ENCODE assay signal across 25 cellular contexts in genomic region chr17:41467546-41467945, GRCh38. TPM values are rescaled to one million over a fixed set of nuclear protein-coding genes. Genes with fewer than 3 reads are reported as not detected.
"Had no signal": no experiment of that assay in that cellular context is flagged by ENCODE, and none has a peak within 500 bp of the region (broad histone marks: within the 10 kb centered on the region; RNA-seq: fewer than 3 reads in every experiment).

No MANE protein-coding gene starts in this region.

- H3K4me3 ChIP-seq: coronary artery, gastrocnemius medialis, thoracic aorta had no signal

- H3K4me1 ChIP-seq: gastrocnemius medialis had no signal

- DNase-seq: activated CD4-positive, alpha-beta T cell treated with anti-CD3 and anti-CD28 coated beads for 4 hours; activated CD4-positive, alpha-beta T cell treated with anti-CD3 and anti-CD28 coated beads, Interleukin-2, amount 50 U/mL, for 48 hours; activated CD4-positive, CD25-positive, alpha-beta regulatory T cell; activated CD8-positive, alpha-beta memory T cell treated with anti-CD3 and anti-CD28 coated beads, Interleukin-2, amount 50 U/mL, for 48 hours; activated naive CD4-positive, alpha-beta T cell treated with Interleukin-2 at 50 U/mL for 16 hours; activated naive CD8-positive, alpha-beta T cell treated with anti-CD3 and anti-CD28 coated beads for 36 hours; activated T-cell treated with anti-CD3 and anti-CD28 coated beads, Interleukin-2, amount 50 U/mL, for 4 hours; cerebellar nuclear complex; gastrocnemius medialis; head of caudate nucleus; hypothalamus; left ventricle myocardium superior; stimulated activated CD4-positive, alpha-beta T cell treated with anti-CD3 and anti-CD28 coated beads, Interleukin-2, amount 100 ng/mL, for 48 hours; stimulated activated naive CD4-positive, alpha-beta T cell; T-helper 17 cell had no signal

- H3K36me3 ChIP-seq: gastrocnemius medialis, neutrophil, thoracic aorta had no signal

- H3K27ac ChIP-seq: coronary artery, epithelial cell of prostate, gastrocnemius medialis, neutrophil, thoracic aorta had no signal

- H3K9me3 ChIP-seq: gastrocnemius medialis, neutrophil, thoracic aorta had no signal

- ATAC-seq: activated T-cell treated with anti-CD3 and anti-CD28 coated beads, Interleukin-2, amount 50 U/mL, for 4 hours; gastrocnemius medialis; left ventricle myocardium superior; sciatic nerve; T-helper 17 cell had no signal

RNA-seq across cellular contexts. Expression of gene KRT32, which starts 0.4 kb away (rescaled TPM):
- total RNA-seq: activated CD8-positive, alpha-beta memory T cell treated with anti-CD3 and anti-CD28 coated beads for 36 hours; activated naive CD8-positive, alpha-beta T cell treated with anti-CD3 and anti-CD28 coated beads for 36 hours; activated T-cell treated with anti-CD3 and anti-CD28 coated beads, Interleukin-2, amount 50 U/mL, for 4 hours; activated T-helper 2 cell treated with anti-CD3 and anti-CD28 coated beads, Interferon-gamma antibody, Interleukin-2, Interleukin-4, amounts not matched to agents 10 μg/mL and 5 μg/mL and 100 μg/mL, durations not matched to agents 14 hours and 24 hours and 36 hours; left ventricle myocardium superior; mononuclear cell; myocyte; T-helper 17 cell; thoracic aorta had no signal

RNA-seq across cellular contexts. Expression of gene KRT35, which starts 13.4 kb away (rescaled TPM):
- total RNA-seq: activated CD8-positive, alpha-beta memory T cell treated with anti-CD3 and anti-CD28 coated beads for 36 hours; activated naive CD8-positive, alpha-beta T cell treated with anti-CD3 and anti-CD28 coated beads for 36 hours; activated T-cell treated with anti-CD3 and anti-CD28 coated beads, Interleukin-2, amount 50 U/mL, for 4 hours; activated T-helper 2 cell treated with anti-CD3 and anti-CD28 coated beads, Interferon-gamma antibody, Interleukin-2, Interleukin-4, amounts not matched to agents 10 μg/mL and 5 μg/mL and 100 μg/mL, durations not matched to agents 14 hours and 24 hours and 36 hours; fibroblast of lung; gastrocnemius medialis; left ventricle myocardium superior; mononuclear cell; myocyte; T-helper 17 cell; thoracic aorta had no signal

RNA-seq across cellular contexts. Expression of gene KRT36, which starts 22.2 kb away (rescaled TPM):
- total RNA-seq: activated CD8-positive, alpha-beta memory T cell treated with anti-CD3 and anti-CD28 coated beads for 36 hours; activated naive CD8-positive, alpha-beta T cell treated with anti-CD3 and anti-CD28 coated beads for 36 hours; activated T-cell treated with anti-CD3 and anti-CD28 coated beads, Interleukin-2, amount 50 U/mL, for 4 hours; activated T-helper 2 cell treated with anti-CD3 and anti-CD28 coated beads, Interferon-gamma antibody, Interleukin-2, Interleukin-4, amounts not matched to agents 10 μg/mL and 5 μg/mL and 100 μg/mL, durations not matched to agents 14 hours and 24 hours and 36 hours; fibroblast of lung; gastrocnemius medialis; left ventricle myocardium superior; mononuclear cell; myocyte; sciatic nerve; T-helper 17 cell; thoracic aorta had no signal

RNA-seq across cellular contexts. Expression of gene KRT38, which starts 26.8 kb away (rescaled TPM):
- total RNA-seq: activated CD8-positive, alpha-beta memory T cell treated with anti-CD3 and anti-CD28 coated beads for 36 hours; activated naive CD8-positive, alpha-beta T cell treated with anti-CD3 and anti-CD28 coated beads for 36 hours; activated T-cell treated with anti-CD3 and anti-CD28 coated beads, Interleukin-2, amount 50 U/mL, for 4 hours; activated T-helper 2 cell treated with anti-CD3 and anti-CD28 coated beads, Interferon-gamma antibody, Interleukin-2, Interleukin-4, amounts not matched to agents 10 μg/mL and 5 μg/mL and 100 μg/mL, durations not matched to agents 14 hours and 24 hours and 36 hours; gastrocnemius medialis; left ventricle myocardium superior; mononuclear cell; myocyte; sciatic nerve; T-helper 17 cell; thoracic aorta had no signal

RNA-seq across cellular contexts. Expression of gene KRT13, which starts 37.9 kb away (rescaled TPM):
- total RNA-seq: activated CD8-positive, alpha-beta memory T cell treated with anti-CD3 and anti-CD28 coated beads for 36 hours; activated naive CD8-positive, alpha-beta T cell treated with anti-CD3 and anti-CD28 coated beads for 36 hours; activated T-cell treated with anti-CD3 and anti-CD28 coated beads, Interleukin-2, amount 50 U/mL, for 4 hours; activated T-helper 2 cell treated with anti-CD3 and anti-CD28 coated beads, Interferon-gamma antibody, Interleukin-2, Interleukin-4, amounts not matched to agents 10 μg/mL and 5 μg/mL and 100 μg/mL, durations not matched to agents 14 hours and 24 hours and 36 hours; fibroblast of lung; gastrocnemius medialis; left ventricle myocardium superior; myocyte; T-helper 17 cell had no signal
